ENCODE assay signal across 1 cellular context in the genomic region with DNA sequence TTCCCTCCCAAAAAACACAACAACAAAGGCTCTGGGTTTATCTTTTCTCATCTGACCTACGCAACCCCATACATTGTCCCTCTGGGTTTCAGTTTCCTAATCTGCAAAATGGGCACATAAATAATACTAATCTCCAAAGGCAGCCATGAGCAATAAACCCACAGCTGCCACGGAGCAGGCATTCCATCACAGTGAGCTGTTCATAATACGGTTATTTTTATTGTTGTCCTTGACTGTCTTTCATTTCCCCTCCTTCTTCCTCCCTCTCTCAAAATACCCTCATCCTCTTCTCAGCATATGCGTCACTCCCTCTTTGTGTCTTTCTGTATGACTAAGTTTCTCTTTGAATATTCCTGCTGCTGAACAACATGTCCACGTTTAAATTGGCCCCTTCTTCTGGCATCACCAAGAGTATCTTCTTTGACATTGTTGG.
TF ChIP-seq lines count a peak whose summit lies in the region.

No MANE protein-coding gene starts in this region.

TF ChIP-seq in GM12878, 131 proteins besides CTCF, POLR2A, EP300 and RAD21 (continued from another document and continues in another):
- TF ChIP-seq, protein P1, sequence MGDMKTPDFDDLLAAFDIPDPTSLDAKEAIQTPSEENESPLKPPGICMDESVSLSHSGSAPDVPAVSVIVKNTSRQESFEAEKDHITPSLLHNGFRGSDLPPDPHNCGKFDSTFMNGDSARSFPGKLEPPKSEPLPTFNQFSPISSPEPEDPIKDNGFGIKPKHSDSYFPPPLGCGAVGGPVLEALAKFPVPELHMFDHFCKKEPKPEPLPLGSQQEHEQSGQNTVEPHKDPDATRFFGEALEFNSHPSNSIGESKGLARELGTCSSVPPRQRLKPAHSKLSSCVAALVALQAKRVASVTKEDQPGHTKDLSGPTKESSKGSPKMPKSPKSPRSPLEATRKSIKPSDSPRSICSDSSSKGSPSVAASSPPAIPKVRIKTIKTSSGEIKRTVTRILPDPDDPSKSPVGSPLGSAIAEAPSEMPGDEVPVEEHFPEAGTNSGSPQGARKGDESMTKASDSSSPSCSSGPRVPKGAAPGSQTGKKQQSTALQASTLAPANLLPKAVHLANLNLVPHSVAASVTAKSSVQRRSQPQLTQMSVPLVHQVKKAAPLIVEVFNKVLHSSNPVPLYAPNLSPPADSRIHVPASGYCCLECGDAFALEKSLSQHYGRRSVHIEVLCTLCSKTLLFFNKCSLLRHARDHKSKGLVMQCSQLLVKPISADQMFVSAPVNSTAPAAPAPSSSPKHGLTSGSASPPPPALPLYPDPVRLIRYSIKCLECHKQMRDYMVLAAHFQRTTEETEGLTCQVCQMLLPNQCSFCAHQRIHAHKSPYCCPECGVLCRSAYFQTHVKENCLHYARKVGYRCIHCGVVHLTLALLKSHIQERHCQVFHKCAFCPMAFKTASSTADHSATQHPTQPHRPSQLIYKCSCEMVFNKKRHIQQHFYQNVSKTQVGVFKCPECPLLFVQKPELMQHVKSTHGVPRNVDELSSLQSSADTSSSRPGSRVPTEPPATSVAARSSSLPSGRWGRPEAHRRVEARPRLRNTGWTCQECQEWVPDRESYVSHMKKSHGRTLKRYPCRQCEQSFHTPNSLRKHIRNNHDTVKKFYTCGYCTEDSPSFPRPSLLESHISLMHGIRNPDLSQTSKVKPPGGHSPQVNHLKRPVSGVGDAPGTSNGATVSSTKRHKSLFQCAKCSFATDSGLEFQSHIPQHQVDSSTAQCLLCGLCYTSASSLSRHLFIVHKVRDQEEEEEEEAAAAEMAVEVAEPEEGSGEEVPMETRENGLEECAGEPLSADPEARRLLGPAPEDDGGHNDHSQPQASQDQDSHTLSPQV (IDR thresholded peaks at IDR 0.05) = no peak
- TF ChIP-seq ASH2L (IDR thresholded peaks at IDR 0.05; ENCODE audit: borderline replicate concordance, low read depth) (no peak), EED (IDR thresholded peaks at IDR 0.05; ENCODE audit: low read depth) (peak; percentile 96; the same call in 1 of the 2 replicates), SRF (IDR thresholded peaks at IDR 0.05; ENCODE audit: low read depth in 2 of 2, low read length in 2 of 2) (no peak), NFIC (IDR thresholded peaks at IDR 0.05; ENCODE audit: low read depth, low read length) (peak; percentile 93), SMC3 (IDR thresholded peaks at IDR 0.05; ENCODE audit: borderline replicate concordance, low read length) (no peak; the same call in 1 of the 2 replicates), TCF3 (IDR thresholded peaks at IDR 0.05; ENCODE audit: borderline replicate concordance, insufficient read depth, low read depth, low read length) (peak; percentile 76), CEBPB (IDR thresholded peaks at IDR 0.05; ENCODE audit: borderline replicate concordance in 1 of 2, low read depth in 2 of 2, low read length in 2 of 2) (no peak), FOXM1 (IDR thresholded peaks at IDR 0.05; ENCODE audit: low read depth, low read length) (peak; percentile 67), PAX5 (IDR thresholded peaks at IDR 0.05; ENCODE audit: borderline replicate concordance, low read depth, low read length) (peak; percentile 72; the same call in 1 of the 2 replicates), CBFB (IDR thresholded peaks at IDR 0.05; ENCODE audit: low read depth) (peak; percentile 66), LARP7 (IDR thresholded peaks at IDR 0.05) (no peak), SIX5 (IDR thresholded peaks at IDR 0.05; ENCODE audit: low read depth, low read length, severe bottlenecking) (no peak), ATF7 (IDR thresholded peaks at IDR 0.05; ENCODE audit: low read depth) (peak; percentile 64), HDGF (IDR thresholded peaks at IDR 0.05) (peak; percentile 68)
- TF ChIP-seq, protein P2, sequence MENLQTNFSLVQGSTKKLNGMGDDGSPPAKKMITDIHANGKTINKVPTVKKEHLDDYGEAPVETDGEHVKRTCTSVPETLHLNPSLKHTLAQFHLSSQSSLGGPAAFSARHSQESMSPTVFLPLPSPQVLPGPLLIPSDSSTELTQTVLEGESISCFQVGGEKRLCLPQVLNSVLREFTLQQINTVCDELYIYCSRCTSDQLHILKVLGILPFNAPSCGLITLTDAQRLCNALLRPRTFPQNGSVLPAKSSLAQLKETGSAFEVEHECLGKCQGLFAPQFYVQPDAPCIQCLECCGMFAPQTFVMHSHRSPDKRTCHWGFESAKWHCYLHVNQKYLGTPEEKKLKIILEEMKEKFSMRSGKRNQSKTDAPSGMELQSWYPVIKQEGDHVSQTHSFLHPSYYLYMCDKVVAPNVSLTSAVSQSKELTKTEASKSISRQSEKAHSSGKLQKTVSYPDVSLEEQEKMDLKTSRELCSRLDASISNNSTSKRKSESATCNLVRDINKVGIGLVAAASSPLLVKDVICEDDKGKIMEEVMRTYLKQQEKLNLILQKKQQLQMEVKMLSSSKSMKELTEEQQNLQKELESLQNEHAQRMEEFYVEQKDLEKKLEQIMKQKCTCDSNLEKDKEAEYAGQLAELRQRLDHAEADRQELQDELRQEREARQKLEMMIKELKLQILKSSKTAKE (IDR thresholded peaks at IDR 0.05; ENCODE audit: low read depth, poor library complexity, severe bottlenecking) = peak; percentile 73
- TF ChIP-seq, protein P3, sequence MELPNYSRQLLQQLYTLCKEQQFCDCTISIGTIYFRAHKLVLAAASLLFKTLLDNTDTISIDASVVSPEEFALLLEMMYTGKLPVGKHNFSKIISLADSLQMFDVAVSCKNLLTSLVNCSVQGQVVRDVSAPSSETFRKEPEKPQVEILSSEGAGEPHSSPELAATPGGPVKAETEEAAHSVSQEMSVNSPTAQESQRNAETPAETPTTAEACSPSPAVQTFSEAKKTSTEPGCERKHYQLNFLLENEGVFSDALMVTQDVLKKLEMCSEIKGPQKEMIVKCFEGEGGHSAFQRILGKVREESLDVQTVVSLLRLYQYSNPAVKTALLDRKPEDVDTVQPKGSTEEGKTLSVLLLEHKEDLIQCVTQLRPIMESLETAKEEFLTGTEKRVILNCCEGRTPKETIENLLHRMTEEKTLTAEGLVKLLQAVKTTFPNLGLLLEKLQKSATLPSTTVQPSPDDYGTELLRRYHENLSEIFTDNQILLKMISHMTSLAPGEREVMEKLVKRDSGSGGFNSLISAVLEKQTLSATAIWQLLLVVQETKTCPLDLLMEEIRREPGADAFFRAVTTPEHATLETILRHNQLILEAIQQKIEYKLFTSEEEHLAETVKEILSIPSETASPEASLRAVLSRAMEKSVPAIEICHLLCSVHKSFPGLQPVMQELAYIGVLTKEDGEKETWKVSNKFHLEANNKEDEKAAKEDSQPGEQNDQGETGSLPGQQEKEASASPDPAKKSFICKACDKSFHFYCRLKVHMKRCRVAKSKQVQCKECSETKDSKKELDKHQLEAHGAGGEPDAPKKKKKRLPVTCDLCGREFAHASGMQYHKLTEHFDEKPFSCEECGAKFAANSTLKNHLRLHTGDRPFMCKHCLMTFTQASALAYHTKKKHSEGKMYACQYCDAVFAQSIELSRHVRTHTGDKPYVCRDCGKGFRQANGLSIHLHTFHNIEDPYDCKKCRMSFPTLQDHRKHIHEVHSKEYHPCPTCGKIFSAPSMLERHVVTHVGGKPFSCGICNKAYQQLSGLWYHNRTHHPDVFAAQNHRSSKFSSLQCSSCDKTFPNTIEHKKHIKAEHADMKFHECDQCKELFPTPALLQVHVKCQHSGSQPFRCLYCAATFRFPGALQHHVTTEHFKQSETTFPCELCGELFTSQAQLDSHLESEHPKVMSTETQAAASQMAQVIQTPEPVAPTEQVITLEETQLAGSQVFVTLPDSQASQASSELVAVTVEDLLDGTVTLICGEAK (IDR thresholded peaks at IDR 0.05; ENCODE audit: borderline replicate concordance) = no peak; the same call in 1 of the 2 replicates
- TF ChIP-seq, protein P4, sequence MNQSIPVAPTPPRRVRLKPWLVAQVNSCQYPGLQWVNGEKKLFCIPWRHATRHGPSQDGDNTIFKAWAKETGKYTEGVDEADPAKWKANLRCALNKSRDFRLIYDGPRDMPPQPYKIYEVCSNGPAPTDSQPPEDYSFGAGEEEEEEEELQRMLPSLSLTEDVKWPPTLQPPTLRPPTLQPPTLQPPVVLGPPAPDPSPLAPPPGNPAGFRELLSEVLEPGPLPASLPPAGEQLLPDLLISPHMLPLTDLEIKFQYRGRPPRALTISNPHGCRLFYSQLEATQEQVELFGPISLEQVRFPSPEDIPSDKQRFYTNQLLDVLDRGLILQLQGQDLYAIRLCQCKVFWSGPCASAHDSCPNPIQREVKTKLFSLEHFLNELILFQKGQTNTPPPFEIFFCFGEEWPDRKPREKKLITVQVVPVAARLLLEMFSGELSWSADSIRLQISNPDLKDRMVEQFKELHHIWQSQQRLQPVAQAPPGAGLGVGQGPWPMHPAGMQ (IDR thresholded peaks at IDR 0.05; ENCODE audit: borderline replicate concordance) = no peak
- TF ChIP-seq, protein P5, sequence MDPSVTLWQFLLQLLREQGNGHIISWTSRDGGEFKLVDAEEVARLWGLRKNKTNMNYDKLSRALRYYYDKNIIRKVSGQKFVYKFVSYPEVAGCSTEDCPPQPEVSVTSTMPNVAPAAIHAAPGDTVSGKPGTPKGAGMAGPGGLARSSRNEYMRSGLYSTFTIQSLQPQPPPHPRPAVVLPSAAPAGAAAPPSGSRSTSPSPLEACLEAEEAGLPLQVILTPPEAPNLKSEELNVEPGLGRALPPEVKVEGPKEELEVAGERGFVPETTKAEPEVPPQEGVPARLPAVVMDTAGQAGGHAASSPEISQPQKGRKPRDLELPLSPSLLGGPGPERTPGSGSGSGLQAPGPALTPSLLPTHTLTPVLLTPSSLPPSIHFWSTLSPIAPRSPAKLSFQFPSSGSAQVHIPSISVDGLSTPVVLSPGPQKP (IDR thresholded peaks at IDR 0.05; ENCODE audit: low read depth, low read length) = no peak
- TF ChIP-seq, protein P6, sequence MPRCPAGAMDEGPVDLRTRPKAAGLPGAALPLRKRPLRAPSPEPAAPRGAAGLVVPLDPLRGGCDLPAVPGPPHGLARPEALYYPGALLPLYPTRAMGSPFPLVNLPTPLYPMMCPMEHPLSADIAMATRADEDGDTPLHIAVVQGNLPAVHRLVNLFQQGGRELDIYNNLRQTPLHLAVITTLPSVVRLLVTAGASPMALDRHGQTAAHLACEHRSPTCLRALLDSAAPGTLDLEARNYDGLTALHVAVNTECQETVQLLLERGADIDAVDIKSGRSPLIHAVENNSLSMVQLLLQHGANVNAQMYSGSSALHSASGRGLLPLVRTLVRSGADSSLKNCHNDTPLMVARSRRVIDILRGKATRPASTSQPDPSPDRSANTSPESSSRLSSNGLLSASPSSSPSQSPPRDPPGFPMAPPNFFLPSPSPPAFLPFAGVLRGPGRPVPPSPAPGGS (IDR thresholded peaks at IDR 0.05; ENCODE audit: borderline replicate concordance, insufficient read depth, low read depth, low read length, poor library complexity, severe bottlenecking) = peak; percentile 60
- TF ChIP-seq, protein P7, sequence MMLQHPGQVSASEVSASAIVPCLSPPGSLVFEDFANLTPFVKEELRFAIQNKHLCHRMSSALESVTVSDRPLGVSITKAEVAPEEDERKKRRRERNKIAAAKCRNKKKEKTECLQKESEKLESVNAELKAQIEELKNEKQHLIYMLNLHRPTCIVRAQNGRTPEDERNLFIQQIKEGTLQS (IDR thresholded peaks at IDR 0.05; ENCODE audit: borderline replicate concordance, extremely low read depth, low read depth, low read length) = no peak
- TF ChIP-seq, protein P8, sequence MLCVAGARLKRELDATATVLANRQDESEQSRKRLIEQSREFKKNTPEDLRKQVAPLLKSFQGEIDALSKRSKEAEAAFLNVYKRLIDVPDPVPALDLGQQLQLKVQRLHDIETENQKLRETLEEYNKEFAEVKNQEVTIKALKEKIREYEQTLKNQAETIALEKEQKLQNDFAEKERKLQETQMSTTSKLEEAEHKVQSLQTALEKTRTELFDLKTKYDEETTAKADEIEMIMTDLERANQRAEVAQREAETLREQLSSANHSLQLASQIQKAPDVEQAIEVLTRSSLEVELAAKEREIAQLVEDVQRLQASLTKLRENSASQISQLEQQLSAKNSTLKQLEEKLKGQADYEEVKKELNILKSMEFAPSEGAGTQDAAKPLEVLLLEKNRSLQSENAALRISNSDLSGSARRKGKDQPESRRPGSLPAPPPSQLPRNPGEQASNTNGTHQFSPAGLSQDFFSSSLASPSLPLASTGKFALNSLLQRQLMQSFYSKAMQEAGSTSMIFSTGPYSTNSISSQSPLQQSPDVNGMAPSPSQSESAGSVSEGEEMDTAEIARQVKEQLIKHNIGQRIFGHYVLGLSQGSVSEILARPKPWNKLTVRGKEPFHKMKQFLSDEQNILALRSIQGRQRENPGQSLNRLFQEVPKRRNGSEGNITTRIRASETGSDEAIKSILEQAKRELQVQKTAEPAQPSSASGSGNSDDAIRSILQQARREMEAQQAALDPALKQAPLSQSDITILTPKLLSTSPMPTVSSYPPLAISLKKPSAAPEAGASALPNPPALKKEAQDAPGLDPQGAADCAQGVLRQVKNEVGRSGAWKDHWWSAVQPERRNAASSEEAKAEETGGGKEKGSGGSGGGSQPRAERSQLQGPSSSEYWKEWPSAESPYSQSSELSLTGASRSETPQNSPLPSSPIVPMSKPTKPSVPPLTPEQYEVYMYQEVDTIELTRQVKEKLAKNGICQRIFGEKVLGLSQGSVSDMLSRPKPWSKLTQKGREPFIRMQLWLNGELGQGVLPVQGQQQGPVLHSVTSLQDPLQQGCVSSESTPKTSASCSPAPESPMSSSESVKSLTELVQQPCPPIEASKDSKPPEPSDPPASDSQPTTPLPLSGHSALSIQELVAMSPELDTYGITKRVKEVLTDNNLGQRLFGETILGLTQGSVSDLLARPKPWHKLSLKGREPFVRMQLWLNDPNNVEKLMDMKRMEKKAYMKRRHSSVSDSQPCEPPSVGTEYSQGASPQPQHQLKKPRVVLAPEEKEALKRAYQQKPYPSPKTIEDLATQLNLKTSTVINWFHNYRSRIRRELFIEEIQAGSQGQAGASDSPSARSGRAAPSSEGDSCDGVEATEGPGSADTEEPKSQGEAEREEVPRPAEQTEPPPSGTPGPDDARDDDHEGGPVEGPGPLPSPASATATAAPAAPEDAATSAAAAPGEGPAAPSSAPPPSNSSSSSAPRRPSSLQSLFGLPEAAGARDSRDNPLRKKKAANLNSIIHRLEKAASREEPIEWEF (IDR thresholded peaks at IDR 0.05; ENCODE audit: insufficient replicate concordance, low read depth, low read length) = no peak
- TF ChIP-seq, protein P9, sequence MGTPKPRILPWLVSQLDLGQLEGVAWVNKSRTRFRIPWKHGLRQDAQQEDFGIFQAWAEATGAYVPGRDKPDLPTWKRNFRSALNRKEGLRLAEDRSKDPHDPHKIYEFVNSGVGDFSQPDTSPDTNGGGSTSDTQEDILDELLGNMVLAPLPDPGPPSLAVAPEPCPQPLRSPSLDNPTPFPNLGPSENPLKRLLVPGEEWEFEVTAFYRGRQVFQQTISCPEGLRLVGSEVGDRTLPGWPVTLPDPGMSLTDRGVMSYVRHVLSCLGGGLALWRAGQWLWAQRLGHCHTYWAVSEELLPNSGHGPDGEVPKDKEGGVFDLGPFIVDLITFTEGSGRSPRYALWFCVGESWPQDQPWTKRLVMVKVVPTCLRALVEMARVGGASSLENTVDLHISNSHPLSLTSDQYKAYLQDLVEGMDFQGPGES (IDR thresholded peaks at IDR 0.05) = no peak
- TF ChIP-seq, protein P10, sequence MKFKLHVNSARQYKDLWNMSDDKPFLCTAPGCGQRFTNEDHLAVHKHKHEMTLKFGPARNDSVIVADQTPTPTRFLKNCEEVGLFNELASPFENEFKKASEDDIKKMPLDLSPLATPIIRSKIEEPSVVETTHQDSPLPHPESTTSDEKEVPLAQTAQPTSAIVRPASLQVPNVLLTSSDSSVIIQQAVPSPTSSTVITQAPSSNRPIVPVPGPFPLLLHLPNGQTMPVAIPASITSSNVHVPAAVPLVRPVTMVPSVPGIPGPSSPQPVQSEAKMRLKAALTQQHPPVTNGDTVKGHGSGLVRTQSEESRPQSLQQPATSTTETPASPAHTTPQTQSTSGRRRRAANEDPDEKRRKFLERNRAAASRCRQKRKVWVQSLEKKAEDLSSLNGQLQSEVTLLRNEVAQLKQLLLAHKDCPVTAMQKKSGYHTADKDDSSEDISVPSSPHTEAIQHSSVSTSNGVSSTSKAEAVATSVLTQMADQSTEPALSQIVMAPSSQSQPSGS (IDR thresholded peaks at IDR 0.05; ENCODE audit: low read length) = peak; percentile 91
